24 cellular contexts compared by ENCODE assay signal in the genomic region with DNA sequence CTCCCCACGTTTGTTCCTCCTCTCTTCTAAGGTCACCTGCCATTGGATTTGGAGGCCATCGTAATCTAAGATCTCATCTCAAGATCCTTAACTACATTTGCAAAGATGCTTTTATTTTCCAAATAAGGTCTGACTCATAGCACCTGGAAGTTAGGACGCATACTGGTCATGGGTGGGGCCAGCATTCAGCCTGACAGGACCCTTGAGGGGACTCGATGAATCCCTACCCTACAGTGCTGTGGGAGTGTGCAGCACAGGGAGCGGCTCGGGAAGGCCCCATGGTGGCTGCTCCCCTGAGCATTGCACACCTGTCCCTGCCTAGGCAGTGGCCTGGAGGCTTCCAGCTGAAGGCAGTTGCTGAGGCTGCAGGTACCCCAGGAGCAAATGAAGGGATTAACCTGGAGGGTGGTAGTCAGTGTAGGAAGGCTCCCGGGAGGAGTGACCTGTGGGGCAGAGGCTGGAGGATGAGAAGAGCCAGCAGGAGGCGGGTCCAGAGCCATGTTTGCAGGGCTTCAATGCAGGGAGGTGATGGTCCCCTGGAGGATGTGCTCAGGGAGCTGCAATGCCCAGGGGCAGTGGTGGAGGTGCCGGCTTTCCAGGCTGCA.
DNase-seq lines count a peak whose midpoint lies in the region; ATAC-seq, FAIRE-seq and TF ChIP-seq lines count a peak whose summit lies in the region.
"Had no signal": no experiment of that assay in that cellular context is flagged by ENCODE, and none has a peak within 500 bp of the region (broad histone marks: within the 10 kb centered on the region; RNA-seq: fewer than 3 reads in every experiment).

No MANE protein-coding gene starts in this region.

- H3K4me1 ChIP-seq in right lobe of liver: no peaks in the 10 kb centered on the region
- no peaks in the 10 kb centered on the region for H3K4me1 ChIP-seq in HepG2 (ENCODE audit: insufficient read depth, low read length)
- H3K4me1 ChIP-seq in trophoblast cell (ENCODE audit: control insufficient read depth in 1 of 2, insufficient read depth in 2 of 2, low read length in 2 of 2): no peaks in the 10 kb centered on the region
- H3K4me1 ChIP-seq in esophagus squamous epithelium: peaks cover 0 to 4% (median 4%) of the 10 kb centered on the region in 3 donors
- no peaks in the 10 kb centered on the region for H3K4me1 ChIP-seq in vagina
- H3K4me1 ChIP-seq: HAP-1, SJCRH30 had no signal

- no peak overlapping the region for H2BK12ac ChIP-seq in trophoblast cell (ENCODE audit: low read length)

- H2AFZ ChIP-seq in HepG2 (ENCODE audit: low read length) (no peak overlapping the region), trophoblast cell (ENCODE audit: insufficient read depth, low read length, poor library complexity) (no peak overlapping the region)

- TF ChIP-seq RAD21 in HepG2 (CRISPR knock-in tag; IDR thresholded peaks at IDR 0.05): no peak

- POLR2A ChIA-PET in HepG2 (lab: Yijun Ruan, JAX): no interaction called here

- no peaks in the 10 kb centered on the region for H3K36me3 ChIP-seq in right lobe of liver
- peaks cover 3 to 20% of the 10 kb centered on the region in 2 experiments; a peak in 3 of 5 replicates for H3K36me3 ChIP-seq in HepG2 (replicated peaks in 1 of 2; ENCODE audit: control insufficient read depth in 1 of 2, insufficient read depth in 2 of 2, low read length in 2 of 2)
- H3K36me3 ChIP-seq in bronchial epithelial cell (ENCODE audit: control insufficient read depth, insufficient read depth, low read length): no peaks in the 10 kb centered on the region
- H3K36me3 ChIP-seq in trophoblast cell (ENCODE audit: control insufficient read depth in 1 of 2, insufficient read depth in 2 of 2, low read length in 2 of 2): peaks cover 1 to 2% of the 10 kb centered on the region in 2 experiments
- H3K36me3 ChIP-seq in esophagus squamous epithelium: no peaks in the 10 kb centered on the region
- no peaks in the 10 kb centered on the region for H3K36me3 ChIP-seq in vagina
- H3K36me3 ChIP-seq: HAP-1, MG63, SJCRH30 had no signal

- H2BK120ac ChIP-seq in trophoblast cell (ENCODE audit: insufficient read depth, low read length, poor library complexity): no peak overlapping the region

- H3K27ac ChIP-seq in right lobe of liver (no peak overlapping the region), HepG2 (ENCODE audit: extremely low read length, insufficient read depth, low read length) (no peak overlapping the region), trophoblast cell (ENCODE audit: low read depth, low read length) (no peak overlapping the region), esophagus squamous epithelium (no peak overlapping the region), vagina (no peak overlapping the region)
- H3K27ac ChIP-seq: SJCRH30 had no signal

- no peak overlapping the region for H3K14ac ChIP-seq in trophoblast cell (ENCODE audit: low read length)

- no peak overlapping the region for H4K8ac ChIP-seq in trophoblast cell (ENCODE audit: low read depth, low read length)

- H3K9ac ChIP-seq in HepG2 (ENCODE audit: insufficient read depth, low read depth, low read length) (no peak overlapping the region), trophoblast cell (ENCODE audit: low read length) (no peak overlapping the region)

- H3K79me2 ChIP-seq in HepG2 (ENCODE audit: insufficient read depth, low read length) (no peaks in the 10 kb centered on the region), trophoblast cell (ENCODE audit: control insufficient read depth, insufficient read depth, low read length, poor library complexity) (no peaks in the 10 kb centered on the region)

- no peak overlapping the region for H4K91ac ChIP-seq in trophoblast cell (ENCODE audit: low read depth, low read length)

- CTCF ChIA-PET in HepG2 (lab: Yijun Ruan, JAX; ENCODE audit: low intra/inter-chr PET ratio, low total read pairs): no interaction called here

- H3K4ac ChIP-seq in trophoblast cell (ENCODE audit: low read depth, low read length): no peak overlapping the region

- no peak overlapping the region for H3K4me2 ChIP-seq in HepG2 (ENCODE audit: low read depth, low read length)
- no peak overlapping the region for H3K4me2 ChIP-seq in trophoblast cell (ENCODE audit: low read length)

- no TSS peak for BruUV-seq in HepG2 (replicated peaks; lab: Mats Ljungman, UMichigan)

- in situ Hi-C loops in HepG2 (cut with HindIII; ENCODE audit: extremely low pct_ligation_motif_present, low pct_unique_long_range_greater_than_20kb): no loop called here

- intact Hi-C loops in right lobe of liver (cut with DNase I) (loop anchor here in 1 of 2 donors (10.0 kb wide), 1 partner anchor 296 kb away; no protein-coding TSS in a partner anchor), HepG2 (cut with micrococcal nuclease; ENCODE audit: unreplicated experiment) (no loop called here), esophagus squamous epithelium (cut with DNase I) (no loop called here), vagina (cut with DNase I) (loop anchor here (10.0 kb wide), 1 partner anchor 296 kb away; no protein-coding TSS in a partner anchor)

- no peak overlapping the region for H3K18ac ChIP-seq in trophoblast cell (ENCODE audit: low read length)

- no peaks in the 10 kb centered on the region for H3K79me1 ChIP-seq in trophoblast cell (ENCODE audit: low read length)

- DNase-seq in right lobe of liver (peak in 2 of 3 donors; percentile 11 to 22), HepG2 (ENCODE audit: low spot score) (no peak), bronchial epithelial cell (ENCODE audit: low read depth) (peak; percentile 4), trophoblast cell (peak; percentile 55 to 75), esophagus squamous epithelium (lab: John Stamatoyannopoulos, UW) (no peak), vagina (ENCODE audit: extremely low spot score in 2 of 2) (no peak)
- DNase-seq in T-helper 2 cell treated with Interferon-gamma antibody and Interleukin-4, amounts not matched to agents 5 μg/mL and 100 μg/mL, for 36 hours (ENCODE audit: low spot score): no peak
- DNase-seq: COR-L47, DMS 273 treated with DMSO at 0.1 percent for 48 hours, GF-D8, Karpas-422, MG63, NCI-H1048, NCI-H1436, NCI-H2171 treated with DMSO at 0.1 percent for 48 hours, NCI-H510A, NCI-H774, SJCRH30 had no signal

- H4K20me1 ChIP-seq in HepG2 (ENCODE audit: insufficient read depth, low read length): peaks cover 21% of the 10 kb centered on the region; the same call in 1 of the 2 replicates

- ATAC-seq in right lobe of liver (no peak), HepG2 (no peak)
- ATAC-seq: GM12878 had no signal

- no peak overlapping the region for H2BK5ac ChIP-seq in trophoblast cell (ENCODE audit: low read depth, low read length, poor library complexity)

- FAIRE-seq in HepG2 (lab: Jason Lieb, UNC): no peak
- peak; percentile 55 for FAIRE-seq in bronchial epithelial cell (lab: Jason Lieb, UNC)
- FAIRE-seq: GM12878, GM19239, HTR-8/SVneo had no signal

- no peaks in the 10 kb centered on the region for H3K36me3 Mint-ChIP-seq in T-helper 2 cell treated with Interferon-gamma antibody and Interleukin-4, amounts not matched to agents 5 μg/mL and 100 μg/mL, for 36 hours (ENCODE audit: low read depth)

- H3K4me3 ChIP-seq in right lobe of liver (no peak overlapping the region), HepG2 (replicated peaks in 1 of 3; ENCODE audit: insufficient read depth in 1 of 3, low read depth in 2 of 3, low read length in 3 of 3) (no peak overlapping the region), bronchial epithelial cell (ENCODE audit: low read depth, low read length) (no peak overlapping the region), trophoblast cell (ENCODE audit: low read depth, low read length) (no peak overlapping the region), esophagus squamous epithelium (no peak overlapping the region), vagina (no peak overlapping the region)
- H3K4me3 ChIP-seq: GM12878, HAP-1, MG63, SJCRH30 had no signal

- TF ChIP-seq POLR2A in right lobe of liver (IDR thresholded peaks at IDR 0.05): no peak
- no peak for TF ChIP-seq POLR2A in HepG2 (IDR thresholded peaks at IDR 0.05; ENCODE audit: insufficient read depth in 1 of 2, low read depth in 2 of 2, low read length in 2 of 2)
- TF ChIP-seq POLR2A in esophagus squamous epithelium (IDR thresholded peaks at IDR 0.05): no peak
- no peak for TF ChIP-seq POLR2A in vagina (IDR thresholded peaks at IDR 0.05)

- TF ChIP-seq CTCF in right lobe of liver (IDR thresholded peaks at IDR 0.05) (no peak), HepG2 (CRISPR knock-in tag; IDR thresholded peaks at IDR 0.05) (no peak), bronchial epithelial cell (IDR thresholded peaks at IDR 0.05; ENCODE audit: insufficient read depth, low read length, severe bottlenecking) (no peak), esophagus squamous epithelium (IDR thresholded peaks at IDR 0.05) (no peak), vagina (IDR thresholded peaks at IDR 0.05) (no peak)

- no peak overlapping the region for H3K23ac ChIP-seq in trophoblast cell (ENCODE audit: low read length)

- H3K9me3 ChIP-seq in right lobe of liver (no peaks in the 10 kb centered on the region), HepG2 (ENCODE audit: low read length) (no peaks in the 10 kb centered on the region), trophoblast cell (ENCODE audit: insufficient read depth, low read depth, low read length) (peaks cover 5% of the 10 kb centered on the region), esophagus squamous epithelium (no peaks in the 10 kb centered on the region), vagina (no peaks in the 10 kb centered on the region)
- H3K9me3 ChIP-seq: HAP-1, MG63, SJCRH30 had no signal

- H3K4me3 Mint-ChIP-seq in T-helper 2 cell treated with Interferon-gamma antibody and Interleukin-4, amounts not matched to agents 5 μg/mL and 100 μg/mL, for 36 hours: no peak overlapping the region
- H3K4me3 Mint-ChIP-seq: B cell had no signal

- no peak overlapping the region for H4K12ac ChIP-seq in trophoblast cell (ENCODE audit: low read depth, low read length)

- H2AK5ac ChIP-seq in trophoblast cell (ENCODE audit: low read length): no peak overlapping the region

- no peaks in the 10 kb centered on the region for H3K9me3 Mint-ChIP-seq in T-helper 2 cell treated with Interferon-gamma antibody and Interleukin-4, amounts not matched to agents 5 μg/mL and 100 μg/mL, for 36 hours

- H3K27me3 ChIP-seq in right lobe of liver (no peaks in the 10 kb centered on the region), HepG2 (ENCODE audit: control insufficient read depth in 1 of 2, insufficient read depth in 2 of 2, low read length in 2 of 2) (no peaks in the 10 kb centered on the region), bronchial epithelial cell (ENCODE audit: control insufficient read depth, insufficient read depth, low read length) (no peaks in the 10 kb centered on the region), trophoblast cell (ENCODE audit: insufficient read depth, low read length) (no peaks in the 10 kb centered on the region), esophagus squamous epithelium (peaks cover 0 to 25% (median 0%) of the 10 kb centered on the region in 4 donors), vagina (no peaks in the 10 kb centered on the region)
- H3K27me3 ChIP-seq: MG63, SJCRH30 had no signal

- WGBS in right lobe of liver (ENCODE audit: insufficient coverage, low coverage, low lambda C conversion rate, missing lambda C conversion rate): 88% methylated on average over 4 of the region's 9 CpGs
- 98% methylated on average over 8 of the region's 9 CpGs for WGBS in HepG2 (ENCODE audit: low lambda C conversion rate)
- WGBS in trophoblast cell (ENCODE audit: extremely low coverage, insufficient coverage, insufficient read length): no CpG with 5 or more reads among the region's 9 CpGs
- 67 to 69% methylated on average over 6 to 8 of the region's 9 CpGs for WGBS in esophagus squamous epithelium, 2 donors

- no peaks in the 10 kb centered on the region for H3K4me1 Mint-ChIP-seq in T-helper 2 cell treated with Interferon-gamma antibody and Interleukin-4, amounts not matched to agents 5 μg/mL and 100 μg/mL, for 36 hours (ENCODE audit: low read depth)
- H3K4me1 Mint-ChIP-seq: B cell, IgD-negative memory B cell had no signal

- TF ChIP-seq EP300 in HepG2 (IDR thresholded peaks at IDR 0.05; ENCODE audit: low read depth in 2 of 2, low read length in 2 of 2) (no peak), HepG2 (CRISPR knock-in tag; IDR thresholded peaks at IDR 0.05; ENCODE audit: borderline replicate concordance) (no peak)

- H3K27me3 Mint-ChIP-seq in T-helper 2 cell treated with Interferon-gamma antibody and Interleukin-4, amounts not matched to agents 5 μg/mL and 100 μg/mL, for 36 hours (ENCODE audit: low read depth): no peaks in the 10 kb centered on the region

- no peak overlapping the region for H3K27ac Mint-ChIP-seq in T-helper 2 cell treated with Interferon-gamma antibody and Interleukin-4, amounts not matched to agents 5 μg/mL and 100 μg/mL, for 36 hours
- H3K27ac Mint-ChIP-seq: B cell, IgD-negative memory B cell had no signal

Comparison
In these comparisons a context has a peak if more than half of its experiments do, and no peak if none do; other contexts are left out.
1. DNase-seq: peak in right lobe of liver (2 of 3), bronchial epithelial cell (single experiment) and trophoblast cell (2 of 2); none in HepG2 (single experiment), esophagus squamous epithelium (single experiment), vagina (0 of 2) and T-helper 2 cell treated with Interferon-gamma antibody and Interleukin-4, amounts not matched to agents 5 μg/mL and 100 μg/mL, for 36 hours (single experiment).